ENCODE assay signal across 2 cellular contexts in the genomic region with DNA sequence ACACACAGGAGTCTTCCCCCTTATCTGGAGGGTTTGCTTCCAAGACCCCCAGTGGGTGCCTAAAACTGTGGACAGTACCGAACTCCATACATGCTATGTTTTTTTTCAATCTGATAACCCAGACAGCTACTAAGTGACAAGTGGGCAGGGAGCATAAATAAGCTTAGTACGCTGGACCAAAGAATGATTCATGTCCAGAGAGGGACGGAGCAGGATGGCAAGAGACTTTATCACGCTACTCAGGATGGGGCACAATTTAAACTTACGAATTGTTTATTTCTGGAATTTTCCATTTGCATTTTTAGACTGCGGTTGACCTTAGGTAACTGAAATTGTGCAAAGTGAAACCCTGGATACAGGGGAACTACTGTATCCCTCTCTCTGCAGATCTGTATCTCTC.
TF ChIP-seq lines count a peak whose summit lies in the region.

No MANE protein-coding gene starts in this region.

TF ChIP-seq in GM23338, 12 proteins besides CTCF, POLR2A, EP300 and RAD21:
- TF ChIP-seq ZNF331 (CRISPR knock-in tag; IDR thresholded peaks at IDR 0.05; ENCODE audit: low read depth) (no peak), EZH2 (IDR thresholded peaks at IDR 0.05; ENCODE audit: low read depth, unreplicated experiment) (no peak)
- TF ChIP-seq, protein P1, sequence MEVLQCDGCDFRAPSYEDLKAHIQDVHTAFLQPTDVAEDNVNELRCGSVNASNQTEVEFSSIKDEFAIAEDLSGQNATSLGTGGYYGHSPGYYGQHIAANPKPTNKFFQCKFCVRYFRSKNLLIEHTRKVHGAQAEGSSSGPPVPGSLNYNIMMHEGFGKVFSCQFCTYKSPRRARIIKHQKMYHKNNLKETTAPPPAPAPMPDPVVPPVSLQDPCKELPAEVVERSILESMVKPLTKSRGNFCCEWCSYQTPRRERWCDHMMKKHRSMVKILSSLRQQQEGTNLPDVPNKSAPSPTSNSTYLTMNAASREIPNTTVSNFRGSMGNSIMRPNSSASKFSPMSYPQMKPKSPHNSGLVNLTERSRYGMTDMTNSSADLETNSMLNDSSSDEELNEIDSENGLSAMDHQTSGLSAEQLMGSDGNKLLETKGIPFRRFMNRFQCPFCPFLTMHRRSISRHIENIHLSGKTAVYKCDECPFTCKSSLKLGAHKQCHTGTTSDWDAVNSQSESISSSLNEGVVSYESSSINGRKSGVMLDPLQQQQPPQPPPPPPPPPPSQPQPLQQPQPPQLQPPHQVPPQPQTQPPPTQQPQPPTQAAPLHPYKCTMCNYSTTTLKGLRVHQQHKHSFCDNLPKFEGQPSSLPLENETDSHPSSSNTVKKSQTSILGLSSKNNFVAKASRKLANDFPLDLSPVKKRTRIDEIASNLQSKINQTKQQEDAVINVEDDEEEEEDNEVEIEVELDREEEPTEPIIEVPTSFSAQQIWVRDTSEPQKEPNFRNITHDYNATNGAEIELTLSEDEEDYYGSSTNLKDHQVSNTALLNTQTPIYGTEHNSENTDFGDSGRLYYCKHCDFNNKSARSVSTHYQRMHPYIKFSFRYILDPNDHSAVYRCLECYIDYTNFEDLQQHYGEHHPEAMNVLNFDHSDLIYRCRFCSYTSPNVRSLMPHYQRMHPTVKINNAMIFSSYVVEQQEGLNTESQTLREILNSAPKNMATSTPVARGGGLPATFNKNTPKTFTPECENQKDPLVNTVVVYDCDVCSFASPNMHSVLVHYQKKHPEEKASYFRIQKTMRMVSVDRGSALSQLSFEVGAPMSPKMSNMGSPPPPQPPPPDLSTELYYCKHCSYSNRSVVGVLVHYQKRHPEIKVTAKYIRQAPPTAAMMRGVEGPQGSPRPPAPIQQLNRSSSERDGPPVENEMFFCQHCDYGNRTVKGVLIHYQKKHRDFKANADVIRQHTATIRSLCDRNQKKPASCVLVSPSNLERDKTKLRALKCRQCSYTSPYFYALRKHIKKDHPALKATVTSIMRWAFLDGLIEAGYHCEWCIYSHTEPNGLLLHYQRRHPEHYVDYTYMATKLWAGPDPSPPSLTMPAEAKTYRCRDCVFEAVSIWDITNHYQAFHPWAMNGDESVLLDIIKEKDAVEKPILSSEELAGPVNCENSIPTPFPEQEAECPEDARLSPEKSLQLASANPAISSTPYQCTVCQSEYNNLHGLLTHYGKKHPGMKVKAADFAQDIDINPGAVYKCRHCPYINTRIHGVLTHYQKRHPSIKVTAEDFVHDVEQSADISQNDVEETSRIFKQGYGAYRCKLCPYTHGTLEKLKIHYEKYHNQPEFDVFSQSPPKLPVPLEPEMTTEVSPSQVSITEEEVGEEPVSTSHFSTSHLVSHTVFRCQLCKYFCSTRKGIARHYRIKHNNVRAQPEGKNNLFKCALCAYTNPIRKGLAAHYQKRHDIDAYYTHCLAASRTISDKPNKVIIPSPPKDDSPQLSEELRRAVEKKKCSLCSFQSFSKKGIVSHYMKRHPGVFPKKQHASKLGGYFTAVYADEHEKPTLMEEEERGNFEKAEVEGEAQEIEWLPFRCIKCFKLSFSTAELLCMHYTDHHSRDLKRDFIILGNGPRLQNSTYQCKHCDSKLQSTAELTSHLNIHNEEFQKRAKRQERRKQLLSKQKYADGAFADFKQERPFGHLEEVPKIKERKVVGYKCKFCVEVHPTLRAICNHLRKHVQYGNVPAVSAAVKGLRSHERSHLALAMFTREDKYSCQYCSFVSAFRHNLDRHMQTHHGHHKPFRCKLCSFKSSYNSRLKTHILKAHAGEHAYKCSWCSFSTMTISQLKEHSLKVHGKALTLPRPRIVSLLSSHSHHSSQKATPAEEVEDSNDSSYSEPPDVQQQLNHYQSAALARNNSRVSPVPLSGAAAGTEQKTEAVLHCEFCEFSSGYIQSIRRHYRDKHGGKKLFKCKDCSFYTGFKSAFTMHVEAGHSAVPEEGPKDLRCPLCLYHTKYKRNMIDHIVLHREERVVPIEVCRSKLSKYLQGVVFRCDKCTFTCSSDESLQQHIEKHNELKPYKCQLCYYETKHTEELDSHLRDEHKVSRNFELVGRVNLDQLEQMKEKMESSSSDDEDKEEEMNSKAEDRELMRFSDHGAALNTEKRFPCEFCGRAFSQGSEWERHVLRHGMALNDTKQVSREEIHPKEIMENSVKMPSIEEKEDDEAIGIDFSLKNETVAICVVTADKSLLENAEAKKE (CRISPR knock-in tag; IDR thresholded peaks at IDR 0.05) = no peak

TF ChIP-seq in HEK293, 187 proteins besides CTCF, POLR2A, EP300 and RAD21:
- no peak for TF ChIP-seq ZNF335 (tag by site-specific recombination; conservative IDR thresholded peaks at IDR 0.05)
- TF ChIP-seq, protein P2, sequence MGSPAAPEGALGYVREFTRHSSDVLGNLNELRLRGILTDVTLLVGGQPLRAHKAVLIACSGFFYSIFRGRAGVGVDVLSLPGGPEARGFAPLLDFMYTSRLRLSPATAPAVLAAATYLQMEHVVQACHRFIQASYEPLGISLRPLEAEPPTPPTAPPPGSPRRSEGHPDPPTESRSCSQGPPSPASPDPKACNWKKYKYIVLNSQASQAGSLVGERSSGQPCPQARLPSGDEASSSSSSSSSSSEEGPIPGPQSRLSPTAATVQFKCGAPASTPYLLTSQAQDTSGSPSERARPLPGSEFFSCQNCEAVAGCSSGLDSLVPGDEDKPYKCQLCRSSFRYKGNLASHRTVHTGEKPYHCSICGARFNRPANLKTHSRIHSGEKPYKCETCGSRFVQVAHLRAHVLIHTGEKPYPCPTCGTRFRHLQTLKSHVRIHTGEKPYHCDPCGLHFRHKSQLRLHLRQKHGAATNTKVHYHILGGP (tag by site-specific recombination; IDR thresholded peaks at IDR 0.05) = no peak
- TF ChIP-seq ZNF571 (tag by site-specific recombination; IDR thresholded peaks at IDR 0.05) = no peak
- TF ChIP-seq, protein P3, sequence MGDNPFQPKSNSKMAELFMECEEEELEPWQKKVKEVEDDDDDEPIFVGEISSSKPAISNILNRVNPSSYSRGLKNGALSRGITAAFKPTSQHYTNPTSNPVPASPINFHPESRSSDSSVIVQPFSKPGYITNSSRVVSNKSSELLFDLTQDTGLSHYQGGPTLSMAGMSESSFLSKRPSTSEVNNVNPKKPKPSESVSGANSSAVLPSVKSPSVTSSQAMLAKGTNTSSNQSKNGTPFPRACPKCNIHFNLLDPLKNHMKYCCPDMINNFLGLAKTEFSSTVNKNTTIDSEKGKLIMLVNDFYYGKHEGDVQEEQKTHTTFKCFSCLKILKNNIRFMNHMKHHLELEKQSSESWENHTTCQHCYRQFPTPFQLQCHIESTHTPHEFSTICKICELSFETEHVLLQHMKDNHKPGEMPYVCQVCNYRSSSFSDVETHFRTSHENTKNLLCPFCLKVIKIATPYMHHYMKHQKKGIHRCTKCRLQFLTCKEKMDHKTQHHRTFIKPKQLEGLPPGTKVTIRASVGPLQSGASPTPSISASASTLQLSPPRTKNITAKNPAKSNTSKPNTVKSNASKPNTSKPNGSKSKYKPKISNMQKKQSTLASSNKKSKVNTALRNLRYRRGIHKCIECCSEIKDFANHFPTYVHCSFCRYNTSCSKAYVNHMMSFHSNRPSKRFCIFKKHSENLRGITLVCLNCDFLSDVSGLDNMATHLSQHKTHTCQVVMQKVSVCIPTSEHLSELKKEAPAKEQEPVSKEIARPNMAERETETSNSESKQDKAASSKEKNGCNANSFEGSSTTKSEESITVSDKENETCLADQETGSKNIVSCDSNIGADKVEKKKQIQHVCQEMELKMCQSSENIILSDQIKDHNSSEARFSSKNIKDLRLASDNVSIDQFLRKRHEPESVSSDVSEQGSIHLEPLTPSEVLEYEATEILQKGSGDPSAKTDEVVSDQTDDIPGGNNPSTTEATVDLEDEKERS (tag by site-specific recombination; IDR thresholded peaks at IDR 0.05) = no peak
- TF ChIP-seq ZNF169 (tag by site-specific recombination; IDR thresholded peaks at IDR 0.05) = no peak
- TF ChIP-seq ZSCAN23 (tag by site-specific recombination; IDR thresholded peaks at IDR 0.05) = no peak
- TF ChIP-seq, protein P4, sequence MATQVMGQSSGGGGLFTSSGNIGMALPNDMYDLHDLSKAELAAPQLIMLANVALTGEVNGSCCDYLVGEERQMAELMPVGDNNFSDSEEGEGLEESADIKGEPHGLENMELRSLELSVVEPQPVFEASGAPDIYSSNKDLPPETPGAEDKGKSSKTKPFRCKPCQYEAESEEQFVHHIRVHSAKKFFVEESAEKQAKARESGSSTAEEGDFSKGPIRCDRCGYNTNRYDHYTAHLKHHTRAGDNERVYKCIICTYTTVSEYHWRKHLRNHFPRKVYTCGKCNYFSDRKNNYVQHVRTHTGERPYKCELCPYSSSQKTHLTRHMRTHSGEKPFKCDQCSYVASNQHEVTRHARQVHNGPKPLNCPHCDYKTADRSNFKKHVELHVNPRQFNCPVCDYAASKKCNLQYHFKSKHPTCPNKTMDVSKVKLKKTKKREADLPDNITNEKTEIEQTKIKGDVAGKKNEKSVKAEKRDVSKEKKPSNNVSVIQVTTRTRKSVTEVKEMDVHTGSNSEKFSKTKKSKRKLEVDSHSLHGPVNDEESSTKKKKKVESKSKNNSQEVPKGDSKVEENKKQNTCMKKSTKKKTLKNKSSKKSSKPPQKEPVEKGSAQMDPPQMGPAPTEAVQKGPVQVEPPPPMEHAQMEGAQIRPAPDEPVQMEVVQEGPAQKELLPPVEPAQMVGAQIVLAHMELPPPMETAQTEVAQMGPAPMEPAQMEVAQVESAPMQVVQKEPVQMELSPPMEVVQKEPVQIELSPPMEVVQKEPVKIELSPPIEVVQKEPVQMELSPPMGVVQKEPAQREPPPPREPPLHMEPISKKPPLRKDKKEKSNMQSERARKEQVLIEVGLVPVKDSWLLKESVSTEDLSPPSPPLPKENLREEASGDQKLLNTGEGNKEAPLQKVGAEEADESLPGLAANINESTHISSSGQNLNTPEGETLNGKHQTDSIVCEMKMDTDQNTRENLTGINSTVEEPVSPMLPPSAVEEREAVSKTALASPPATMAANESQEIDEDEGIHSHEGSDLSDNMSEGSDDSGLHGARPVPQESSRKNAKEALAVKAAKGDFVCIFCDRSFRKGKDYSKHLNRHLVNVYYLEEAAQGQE (tag by site-specific recombination; IDR thresholded peaks at IDR 0.05) = 0 out of 2 replicates have a peak, but pooled peaks have one; percentile 29
- peak; percentile 33; the same call in 1 of the 2 replicates for TF ChIP-seq OSR2 (tag by site-specific recombination; IDR thresholded peaks at IDR 0.05)
- 0 out of 2 replicates have a peak, but pooled peaks have one; percentile 16 for TF ChIP-seq TRIM28 (IDR thresholded peaks at IDR 0.05; ENCODE audit: borderline replicate concordance, low read length)
TF ChIP-seq in HEK293: peak in this region for 3.
